Comparison of ENCODE assay signal across 12 cellular contexts in the genomic region with DNA sequence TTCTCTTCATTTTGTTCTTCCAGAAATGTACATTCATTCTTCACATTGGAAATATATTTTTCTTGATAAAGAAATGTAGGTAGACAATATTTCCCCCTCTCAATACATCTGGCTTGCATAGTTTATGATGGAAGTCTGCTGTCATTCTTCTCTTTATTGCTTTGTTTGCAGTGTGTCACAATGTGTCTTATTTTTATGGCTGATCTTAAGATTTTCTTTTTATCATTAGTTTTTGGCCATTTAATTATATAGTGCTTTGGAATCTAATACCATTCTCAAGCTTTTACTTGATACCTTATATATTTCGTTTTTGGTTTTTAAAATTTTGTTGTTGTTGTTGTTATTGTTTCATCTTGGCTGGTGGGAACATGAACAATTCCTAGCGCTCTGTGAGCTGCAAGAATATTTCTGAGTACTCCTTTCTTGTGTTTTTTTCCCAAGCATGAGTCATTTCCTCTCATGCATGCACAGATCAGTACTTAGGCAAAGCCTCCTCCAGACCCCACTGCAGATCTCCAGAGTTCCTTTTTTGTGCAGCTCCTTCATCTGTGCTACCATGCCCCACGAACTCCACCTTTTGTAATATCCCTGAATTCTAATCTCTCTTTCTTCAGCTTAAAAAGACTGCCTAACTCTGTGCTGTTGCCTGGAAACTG. TPM values are rescaled to one million over a fixed set of nuclear protein-coding genes. Genes with fewer than 3 reads are reported as not detected.
DNase-seq lines count a peak whose midpoint lies in the region; ATAC-seq lines count a peak whose summit lies in the region.
"Had no signal": no experiment of that assay in that cellular context is flagged by ENCODE, and none has a peak within 500 bp of the region (broad histone marks: within the 10 kb centered on the region; RNA-seq: fewer than 3 reads in every experiment).

No MANE protein-coding gene starts in this region.

- no peak overlapping the region for H3K4me3 ChIP-seq in mesodermal cell (ENCODE audit: extremely low read depth, insufficient read depth, low read length, poor library complexity, severe bottlenecking)

- no peak for ATAC-seq in GM19467 (IDR thresholded peaks at IDR 0.05; ENCODE audit: unreplicated experiment)

- no peaks in the 10 kb centered on the region for H3K36me3 ChIP-seq in mesodermal cell (ENCODE audit: control insufficient read depth, insufficient read depth, low read length)

- DNase-seq in SKM-1 treated with dmso at 0.1 percent for 144 hours (lab: John Stamatoyannopoulos, UW; ENCODE audit: unreplicated experiment): peak; percentile 11
- no peak for DNase-seq in SKM-1 (lab: John Stamatoyannopoulos, UW; ENCODE audit: unreplicated experiment)
- DNase-seq in MV-4-11 (lab: John Stamatoyannopoulos, UW): peak; percentile 76
- DNase-seq in astrocyte of the hippocampus (ENCODE audit: low read depth, low spot score): peak; percentile 45
- no peak for DNase-seq in activated CD4-positive, alpha-beta T cell treated with anti-CD3 and anti-CD28 coated beads, Interleukin-2, amount 50 U/mL, for 4 hours
- DNase-seq in NCI-H446 (lab: John Stamatoyannopoulos, UW): no peak
- DNase-seq: ACHN, activated gamma-delta T cell treated with Interleukin-2 at 50 U/mL for 16 hours, NCI-H69, posterior cingulate gyrus had no signal

- peak overlapping the region; percentile 63 for H3K27ac ChIP-seq in mesodermal cell (ENCODE audit: low read depth, low read length, severe bottlenecking)

- peaks cover 12% of the 10 kb centered on the region for H3K4me1 ChIP-seq in mesodermal cell (ENCODE audit: control insufficient read depth, insufficient read depth, low read length, poor library complexity, severe bottlenecking)

- H3K9me3 ChIP-seq in mesodermal cell (ENCODE audit: control insufficient read depth, low read length): no peaks in the 10 kb centered on the region

- 75 to 100% methylated on average over 1 to 2 of the region's 3 CpGs for WGBS in mesodermal cell (ENCODE audit: insufficient coverage in 2 of 2), 2 experiments

RNA-seq across cellular contexts. Expression of a gene that starts 13.7 kb away (rescaled TPM):
- polyA plus RNA-seq in mesodermal cell (2013, experiment 1 of 2): 127 TPM
- 144 TPM for polyA plus RNA-seq in mesodermal cell (2013, experiment 2 of 2)

Comparison
In these comparisons a context has a peak if more than half of its experiments do, and no peak if none do; other contexts are left out.
1. DNase-seq: peak in SKM-1 treated with dmso at 0.1 percent for 144 hours (single experiment), MV-4-11 (single experiment) and astrocyte of the hippocampus (single experiment); none in SKM-1 (single experiment), activated CD4-positive, alpha-beta T cell treated with anti-CD3 and anti-CD28 coated beads, Interleukin-2, amount 50 U/mL, for 4 hours (0 of 2) and NCI-H446 (0 of 2).